Comparison of ENCODE assay signal across 25 cellular contexts in the genomic region with DNA sequence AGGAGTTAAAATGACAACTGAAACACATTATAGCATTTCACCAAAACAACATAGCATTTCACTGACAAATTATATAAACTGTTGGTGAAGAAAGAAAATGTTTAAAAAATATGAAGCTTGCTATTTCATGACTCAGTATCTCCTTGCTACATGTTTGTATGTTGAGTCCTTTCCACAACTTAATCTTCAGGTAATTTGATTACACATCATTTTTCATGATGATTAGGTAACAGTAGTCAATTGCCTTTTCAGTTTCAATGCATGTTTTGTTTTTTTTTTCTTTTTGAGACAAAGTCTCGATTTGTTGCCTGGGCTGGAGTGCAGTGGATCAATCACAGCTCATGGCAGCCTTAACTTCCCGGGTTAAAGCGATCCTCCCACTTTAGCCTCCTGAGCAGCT.
"Had no signal": no experiment of that assay in that cellular context is flagged by ENCODE, and none has a peak within 500 bp of the region (broad histone marks: within the 10 kb centered on the region; RNA-seq: fewer than 3 reads in every experiment).

No MANE protein-coding gene starts in this region.

- H3K9me3 ChIP-seq: esophagus squamous epithelium, gastrocnemius medialis, left lung, lower lobe of right lung had no signal

- H3K4me3 ChIP-seq: coronary artery, dorsolateral prefrontal cortex, esophagus squamous epithelium, gastrocnemius medialis, heart right ventricle, left lung, lower lobe of right lung had no signal

- ATAC-seq: esophagus mucosa, gastrocnemius medialis, heart right ventricle, left cardiac atrium, left lung, left ventricle myocardium superior, lower lobe of right lung had no signal

- H3K27ac ChIP-seq: coronary artery, dorsolateral prefrontal cortex, epithelial cell of prostate, esophagus squamous epithelium, gastrocnemius medialis, heart right ventricle, left lung, lower lobe of right lung had no signal

- DNase-seq: dermis blood vessel endothelial cell; dorsolateral prefrontal cortex; effector CD4-positive, alpha-beta T cell; effector memory CD4-positive, alpha-beta T cell; erythroblast; esophagus squamous epithelium; foreskin fibroblast; foreskin melanocyte; gastrocnemius medialis; glutamatergic neuron; head of caudate nucleus; heart right ventricle; hippocampal formation; left cardiac atrium; left lung; left ventricle myocardium superior; lower lobe of right lung; mesendoderm; midbrain had no signal

- H3K27me3 ChIP-seq: dorsolateral prefrontal cortex, esophagus squamous epithelium, gastrocnemius medialis, heart right ventricle, left lung had no signal

- H3K36me3 ChIP-seq: esophagus squamous epithelium, gastrocnemius medialis, heart right ventricle, left lung, lower lobe of right lung had no signal

- H3K4me1 ChIP-seq: esophagus squamous epithelium, gastrocnemius medialis, heart right ventricle, left lung, lower lobe of right lung had no signal

- FAIRE-seq: endothelial cell of umbilical vein, islet of Langerhans, keratinocyte had no signal
